Comparison of ENCODE assay signal across 2 cellular contexts in genomic region chr7:24706211-24707165, GRCh38.
TF ChIP-seq lines count a peak whose summit lies in the region.

No MANE protein-coding gene starts in this region.

TF ChIP-seq in GM12878, 131 proteins besides CTCF, POLR2A, EP300 and RAD21:
- no peak for TF ChIP-seq NKRF (conservative IDR thresholded peaks at IDR 0.05)
- TF ChIP-seq NR2C2 (IDR thresholded peaks at IDR 0.05; ENCODE audit: borderline replicate concordance, control insufficient read depth, insufficient read length, low read depth), result no peak
- TF ChIP-seq GABPA (IDR thresholded peaks at IDR 0.05; ENCODE audit: low read depth), result no peak
- no peak for TF ChIP-seq TCF3 (IDR thresholded peaks at IDR 0.05; ENCODE audit: borderline replicate concordance, insufficient read depth, low read depth, low read length)
- TF ChIP-seq ETV6 (conservative IDR thresholded peaks at IDR 0.05 in 1 of 2, IDR thresholded peaks at IDR 0.05 in 1 of 2; ENCODE audit: borderline replicate concordance in 1 of 2, low read depth in 1 of 2), result no peak
- no peak for TF ChIP-seq WRNIP1 (IDR thresholded peaks at IDR 0.05; ENCODE audit: borderline replicate concordance, low read depth, low read length)
- TF ChIP-seq ATF7 (IDR thresholded peaks at IDR 0.05; ENCODE audit: low read depth), result no peak
- no peak for TF ChIP-seq SKIL (IDR thresholded peaks at IDR 0.05; ENCODE audit: low read depth, poor library complexity, severe bottlenecking)
- no peak for TF ChIP-seq FOXM1 (IDR thresholded peaks at IDR 0.05; ENCODE audit: low read depth, low read length)
- TF ChIP-seq BRCA1 (IDR thresholded peaks at IDR 0.05; ENCODE audit: low read depth, low read length), result no peak
- no peak for TF ChIP-seq IRF5 (IDR thresholded peaks at IDR 0.05; ENCODE audit: borderline replicate concordance)
- TF ChIP-seq IKZF1 (conservative IDR thresholded peaks at IDR 0.05), result no peak
- no peak for TF ChIP-seq CBX5 (IDR thresholded peaks at IDR 0.05; ENCODE audit: low read depth)
- no peak for TF ChIP-seq MXI1 (IDR thresholded peaks at IDR 0.05; ENCODE audit: low read depth, low read length)
- no peak for TF ChIP-seq NFXL1 (IDR thresholded peaks at IDR 0.05; ENCODE audit: borderline replicate concordance)
- TF ChIP-seq RELA (IDR thresholded peaks at IDR 0.05; ENCODE audit: borderline replicate concordance, partially characterized antibody), result no peak
- no peak for TF ChIP-seq MYB (IDR thresholded peaks at IDR 0.05; ENCODE audit: borderline replicate concordance, low read depth, low read length)
- no peak for TF ChIP-seq SIX5 (IDR thresholded peaks at IDR 0.05; ENCODE audit: low read depth, low read length, severe bottlenecking)
- TF ChIP-seq RFX5 (IDR thresholded peaks at IDR 0.05; ENCODE audit: low read depth, low read length), result no peak
- TF ChIP-seq HDAC6 (IDR thresholded peaks at IDR 0.05; ENCODE audit: unreplicated experiment), result no peak

TF ChIP-seq in SK-N-SH treated with all-trans-retinoic acid at 6 μM for 48 hours, 23 proteins besides CTCF, POLR2A, EP300 and RAD21 (continued from another document):
- TF ChIP-seq PATZ1 (CRISPR knock-in tag; IDR thresholded peaks at IDR 0.05; ENCODE audit: borderline replicate concordance) (no peak), CSDC2 (CRISPR knock-in tag; IDR thresholded peaks at IDR 0.05) (no peak), TSHZ2 (CRISPR knock-in tag; IDR thresholded peaks at IDR 0.05) (no peak), ZFP30 (CRISPR knock-in tag; IDR thresholded peaks at IDR 0.05) (no peak), ZNF565 (CRISPR knock-in tag; conservative IDR thresholded peaks at IDR 0.05; ENCODE audit: low read depth) (no peak), SNAI2 (CRISPR knock-in tag; IDR thresholded peaks at IDR 0.05) (no peak), POU6F1 (CRISPR knock-in tag; IDR thresholded peaks at IDR 0.05; ENCODE audit: borderline replicate concordance, low read depth) (no peak), ISL1 (CRISPR knock-in tag; IDR thresholded peaks at IDR 0.05) (no peak), PPARA (CRISPR knock-in tag; IDR thresholded peaks at IDR 0.05; ENCODE audit: borderline replicate concordance) (no peak), CSRNP3 (CRISPR knock-in tag; IDR thresholded peaks at IDR 0.05) (no peak), TOX (CRISPR knock-in tag; IDR thresholded peaks at IDR 0.05; ENCODE audit: borderline replicate concordance) (no peak)
